In genomic region chrX:29627833-29628232, GRCh38 we compare ENCODE assay signal across 1 cellular context.
TF ChIP-seq lines count a peak whose summit lies in the region.

No MANE protein-coding gene starts in this region.

TF ChIP-seq in H1, 55 proteins besides CTCF, POLR2A, EP300 and RAD21 (continued from another document):
- TF ChIP-seq ATF2 (IDR thresholded peaks at IDR 0.05; ENCODE audit: low read length) = no peak
- TF ChIP-seq JUN (IDR thresholded peaks at IDR 0.05; ENCODE audit: low read depth, low read length) = no peak
- TF ChIP-seq ZNF274 (IDR thresholded peaks at IDR 0.05; ENCODE audit: borderline replicate concordance, extremely low read depth, low read length) = no peak
- TF ChIP-seq SIN3A (conservative IDR thresholded peaks at IDR 0.05 in 1 of 2, IDR thresholded peaks at IDR 0.05 in 1 of 2; ENCODE audit: low read depth in 1 of 2, low read length in 2 of 2) = no peak
- TF ChIP-seq TCF12 (IDR thresholded peaks at IDR 0.05; ENCODE audit: low read depth, low read length) = no peak
- no peak for TF ChIP-seq GTF2F1 (IDR thresholded peaks at IDR 0.05; ENCODE audit: borderline replicate concordance, low read depth, low read length)
